ENCODE assay signal across 11 cellular contexts in genomic region chr3:107600784-107601183, GRCh38.
DNase-seq lines count a peak whose midpoint lies in the region; ATAC-seq, FAIRE-seq and TF ChIP-seq lines count a peak whose summit lies in the region.
"Had no signal": no experiment of that assay in that cellular context is flagged by ENCODE, and none has a peak within 500 bp of the region (broad histone marks: within the 10 kb centered on the region; RNA-seq: fewer than 3 reads in every experiment).

No MANE protein-coding gene starts in this region.

- H3K4me3 Mint-ChIP-seq in CD4-positive, alpha-beta T cell, result peak overlapping the region; percentile 62
- H3K4me3 Mint-ChIP-seq in activated naive CD8-positive, alpha-beta T cell, result peak overlapping the region; percentile 55
- H3K4me3 Mint-ChIP-seq in naive B cell, result peak overlapping the region in 3 of 8 donors; percentile 13 to 77 (median 36)

- WGBS in small intestine, 3 donors, result 88 to 100% (median 88%) methylated on average over 1 of the region's 1 CpG

- no peaks in the 10 kb centered on the region for H3K9me3 ChIP-seq in CD4-positive, alpha-beta T cell (ENCODE audit: control insufficient read depth, low read length)
- H3K9me3 ChIP-seq in KOPT-K1 (ENCODE audit: insufficient read depth, low read length, poor library complexity, severe bottlenecking), result peaks cover 6% of the 10 kb centered on the region
- no peaks in the 10 kb centered on the region for H3K9me3 ChIP-seq in small intestine (ENCODE audit: control insufficient read depth, low read depth)

- H3K27ac Mint-ChIP-seq in CD4-positive, alpha-beta T cell, result peak overlapping the region; percentile 84
- peak overlapping the region; percentile 94 for H3K27ac Mint-ChIP-seq in activated naive CD8-positive, alpha-beta T cell
- peak overlapping the region in 5 of 6 donors; percentile 32 to 77 (median 59) for H3K27ac Mint-ChIP-seq in naive B cell

- CTCF ChIA-PET in CD4-positive, alpha-beta T cell (lab: Charles Lee), result no interaction called here

- no peak for ATAC-seq in CD4-positive, alpha-beta T cell (ENCODE audit: poor library complexity)
- ATAC-seq in naive B cell (ENCODE audit: low read depth in 2 of 2), result no peak
- ATAC-seq: Right ventricle myocardium inferior had no signal

- no peaks in the 10 kb centered on the region for H3K27me3 Mint-ChIP-seq in CD4-positive, alpha-beta T cell
- H3K27me3 Mint-ChIP-seq in activated naive CD8-positive, alpha-beta T cell, result no peaks in the 10 kb centered on the region
- no peaks in the 10 kb centered on the region for H3K27me3 Mint-ChIP-seq in naive B cell

- no peak for TF ChIP-seq CTCF in CD4-positive, alpha-beta T cell (IDR thresholded peaks at IDR 0.05)

- H3K27ac ChIP-seq in CD4-positive, alpha-beta T cell (ENCODE audit: low read depth, low read length), result no peak overlapping the region
- H3K27ac ChIP-seq in KOPT-K1 (ENCODE audit: low read depth, low read length, poor library complexity, severe bottlenecking) (peak overlapping the region; percentile 9), small intestine (ENCODE audit: low read depth in 1 of 2, low read length in 1 of 2) (no peak overlapping the region)

- H3K36me3 ChIP-seq in KOPT-K1 (ENCODE audit: insufficient read depth, low read length) (no peaks in the 10 kb centered on the region), small intestine (ENCODE audit: control insufficient read depth in 2 of 2, insufficient read depth in 2 of 2, low read length in 2 of 2) (no peaks in the 10 kb centered on the region)

- H3K4me3 ChIP-seq in small intestine (ENCODE audit: low read depth in 1 of 2, low read length in 2 of 2), result no peak overlapping the region

- POLR2A ChIA-PET in CD4-positive, alpha-beta T cell (lab: Charles Lee), result interaction anchor here (2.3 kb wide), 1 partner anchor 77 kb away, joined by 11 read pairs; no protein-coding TSS in a partner anchor

- FAIRE-seq in small intestine (lab: Jason Lieb, UNC), result no peak

- no peaks in the 10 kb centered on the region for H3K9me3 Mint-ChIP-seq in CD4-positive, alpha-beta T cell
- no peaks in the 10 kb centered on the region for H3K9me3 Mint-ChIP-seq in activated naive CD8-positive, alpha-beta T cell (ENCODE audit: low read depth)
- H3K9me3 Mint-ChIP-seq in naive B cell, result peaks cover 0 to 2% (median 0%) of the 10 kb centered on the region in 7 donors

- peaks cover 77% of the 10 kb centered on the region for H3K4me1 Mint-ChIP-seq in CD4-positive, alpha-beta T cell (ENCODE audit: low read depth)
- peaks cover 68% of the 10 kb centered on the region for H3K4me1 Mint-ChIP-seq in activated naive CD8-positive, alpha-beta T cell (ENCODE audit: low read depth)
- H3K4me1 Mint-ChIP-seq in naive B cell, result peaks cover 48 to 56% (median 54%) of the 10 kb centered on the region in 3 donors

- H3K4me1 ChIP-seq in small intestine (ENCODE audit: control insufficient read depth in 2 of 2, insufficient read depth in 1 of 2, low read depth in 1 of 2, low read length in 1 of 2), result peaks cover 2 to 6% of the 10 kb centered on the region in 2 donors

- no peak for DNase-seq in CD4-positive, alpha-beta T cell
- DNase-seq in naive B cell (no peak), DMS 273 (lab: John Stamatoyannopoulos, UW; ENCODE audit: unreplicated experiment) (no peak), small intestine (no peak), HK-2 (ENCODE audit: unreplicated experiment) (no peak)
- DNase-seq: central memory CD4-positive, alpha-beta T cell; midbrain; MM.1S had no signal

- no peaks in the 10 kb centered on the region for H3K27me3 ChIP-seq in CD4-positive, alpha-beta T cell (ENCODE audit: control insufficient read depth, insufficient read depth, low read length)
- H3K27me3 ChIP-seq in small intestine (ENCODE audit: control insufficient read depth in 2 of 2, insufficient read depth in 2 of 2, low read length in 2 of 2), result no peaks in the 10 kb centered on the region

- intact Hi-C loops in CD4-positive, alpha-beta T cell (cut with DNase I, micrococcal nuclease), result no loop called here

- peaks cover 29% of the 10 kb centered on the region for H3K36me3 Mint-ChIP-seq in CD4-positive, alpha-beta T cell (ENCODE audit: low read depth)
- H3K36me3 Mint-ChIP-seq in activated naive CD8-positive, alpha-beta T cell, result peaks cover 8% of the 10 kb centered on the region
- peaks cover 6 to 7% of the 10 kb centered on the region in 2 donors for H3K36me3 Mint-ChIP-seq in naive B cell
